Comparison of ENCODE assay signal across 9 cellular contexts in the genomic region with DNA sequence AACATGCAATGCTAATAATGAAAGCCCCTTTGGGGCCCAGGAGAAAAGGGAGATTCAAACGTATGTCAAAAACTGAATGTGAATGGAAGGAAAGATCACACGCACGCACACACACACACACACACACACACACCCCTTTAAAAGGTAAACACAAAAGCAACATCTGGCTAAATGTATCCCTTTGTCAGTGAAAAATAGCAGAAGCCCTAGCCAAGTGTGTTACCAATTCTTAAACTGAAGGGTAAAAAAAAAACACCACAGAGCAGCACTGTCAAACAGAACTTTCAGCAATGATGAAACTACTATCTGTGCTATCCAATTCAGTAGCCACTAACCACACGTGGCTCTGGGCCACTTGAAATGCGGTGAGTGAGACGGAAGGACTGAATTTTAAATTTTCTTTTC. TPM values are rescaled to one million over a fixed set of nuclear protein-coding genes. Genes with fewer than 3 reads are reported as not detected.
DNase-seq lines count a peak whose midpoint lies in the region; ATAC-seq and TF ChIP-seq lines count a peak whose summit lies in the region.
"Had no signal": no experiment of that assay in that cellular context is flagged by ENCODE, and none has a peak within 500 bp of the region (broad histone marks: within the 10 kb centered on the region; RNA-seq: fewer than 3 reads in every experiment).

No MANE protein-coding gene starts in this region.

- ATAC-seq in GM21619 (IDR thresholded peaks at IDR 0.05; ENCODE audit: unreplicated experiment) (peak; percentile 6), GM19023 (IDR thresholded peaks at IDR 0.05; ENCODE audit: unreplicated experiment) (no peak)
- no peak for ATAC-seq in activated CD8-positive, alpha-beta T cell treated with anti-CD3 and anti-CD28 coated beads, Interleukin-2, amount 10 ng/mL, durations not matched to agents 7 days and 5 days

- H3K4me1 ChIP-seq in breast epithelium, result no peaks in the 10 kb centered on the region

- H3K4me1 Mint-ChIP-seq in activated CD8-positive, alpha-beta T cell treated with anti-CD3 and anti-CD28 coated beads, Interleukin-2, amount 10 ng/mL, durations not matched to agents 7 days and 5 days (ENCODE audit: low read depth), result peaks cover 77% of the 10 kb centered on the region

- TF ChIP-seq POLR2A in breast epithelium (IDR thresholded peaks at IDR 0.05), result no peak

- H3K36me3 ChIP-seq in breast epithelium, result no peaks in the 10 kb centered on the region

- H3K4me3 ChIP-seq in GM08714 (ENCODE audit: low read length), result peak overlapping the region; percentile 43; the same call in 1 of the 2 replicates
- no peak overlapping the region for H3K4me3 ChIP-seq in breast epithelium

- H3K27me3 ChIP-seq in breast epithelium, result no peaks in the 10 kb centered on the region

- peak; percentile 36 for DNase-seq in activated CD8-positive, alpha-beta T cell treated with anti-CD3 and anti-CD28 coated beads, Interleukin-2, amount 10 ng/mL, durations not matched to agents 7 days and 5 days
- DNase-seq in myocyte (ENCODE audit: low read depth), result peak; percentile 47
- DNase-seq in HPDE6-E6E7 (ENCODE audit: extremely low spot score), result no peak
- no peak for DNase-seq in breast epithelium (ENCODE audit: low spot score in 2 of 2)
- DNase-seq in islet precursor cell, result no peak
- DNase-seq: retina had no signal

- POLR2A ChIA-PET in activated CD8-positive, alpha-beta T cell treated with anti-CD3 and anti-CD28 coated beads, Interleukin-2, amount 10 ng/mL, durations not matched to agents 7 days and 5 days (lab: Charles Lee), result interaction anchor here (0.6 to 1.1 kb wide), 2 partner anchors 26 to 60 kb away, joined by 3 to 5 read pairs; no protein-coding TSS in a partner anchor

- CTCF ChIA-PET in activated CD8-positive, alpha-beta T cell treated with anti-CD3 and anti-CD28 coated beads, Interleukin-2, amount 10 ng/mL, durations not matched to agents 7 days and 5 days (lab: Charles Lee), result interaction anchor here (0.7 to 4.7 kb wide), 5 partner anchors 10 to 130 kb away, joined by 3 to 26 read pairs (median 4); no protein-coding TSS in a partner anchor

- no peaks in the 10 kb centered on the region for H3K27me3 Mint-ChIP-seq in activated CD8-positive, alpha-beta T cell treated with anti-CD3 and anti-CD28 coated beads, Interleukin-2, amount 10 ng/mL, durations not matched to agents 7 days and 5 days (ENCODE audit: low read depth)

- H3K9me3 Mint-ChIP-seq in activated CD8-positive, alpha-beta T cell treated with anti-CD3 and anti-CD28 coated beads, Interleukin-2, amount 10 ng/mL, durations not matched to agents 7 days and 5 days (ENCODE audit: insufficient read depth), result no peaks in the 10 kb centered on the region

- H3K27ac Mint-ChIP-seq in activated CD8-positive, alpha-beta T cell treated with anti-CD3 and anti-CD28 coated beads, Interleukin-2, amount 10 ng/mL, durations not matched to agents 7 days and 5 days, result peak overlapping the region; percentile 75

- H3K9me3 ChIP-seq in breast epithelium, result no peaks in the 10 kb centered on the region

- H3K36me3 Mint-ChIP-seq in activated CD8-positive, alpha-beta T cell treated with anti-CD3 and anti-CD28 coated beads, Interleukin-2, amount 10 ng/mL, durations not matched to agents 7 days and 5 days (ENCODE audit: low read depth), result peaks cover 65% of the 10 kb centered on the region

- H3K4me3 Mint-ChIP-seq in activated CD8-positive, alpha-beta T cell treated with anti-CD3 and anti-CD28 coated beads, Interleukin-2, amount 10 ng/mL, durations not matched to agents 7 days and 5 days, result peak overlapping the region; percentile 2

- no peak overlapping the region for H3K27ac ChIP-seq in breast epithelium

- TF ChIP-seq CTCF in breast epithelium (IDR thresholded peaks at IDR 0.05), result no peak

- intact Hi-C loops in breast epithelium (cut with DNase I; ENCODE audit: low total_unique reads), result no loop called here

RNA-seq across cellular contexts. Expression of a gene that starts 4.9 kb away (rescaled TPM):
- total RNA-seq in activated CD8-positive, alpha-beta T cell treated with anti-CD3 and anti-CD28 coated beads, Interleukin-2, amount 10 ng/mL, durations not matched to agents 7 days and 5 days, result 10 to 100 TPM; 59.9 to 63.4 TPM
- total RNA-seq in myocyte (57.4 and 76.0 TPM in 2 replicates), breast epithelium (100 to 1,000 TPM in 1 of 3 donors, 10 to 100 TPM in 2; 13.9 to 108 (median 29.5) TPM)
- polyA plus RNA-seq in myocyte (2012), result 44.5 TPM

Comparison
In these comparisons a context has a peak if more than half of its experiments do, and no peak if none do; other contexts are left out.
1. DNase-seq: peak in activated CD8-positive, alpha-beta T cell treated with anti-CD3 and anti-CD28 coated beads, Interleukin-2, amount 10 ng/mL, durations not matched to agents 7 days and 5 days (single experiment) and myocyte (single experiment); none in HPDE6-E6E7 (single experiment), breast epithelium (0 of 2) and islet precursor cell (single experiment).